In genomic region chr10:132663666-132664365, GRCh38 we compare ENCODE assay signal across 29 cellular contexts.
A peak's percentile ranks its signal among the peaks of the same experiment; 100 is the strongest.
DNase-seq lines count a peak whose midpoint lies in the region; ATAC-seq, FAIRE-seq and TF ChIP-seq lines count a peak whose summit lies in the region.
"Had no signal": no experiment of that assay in that cellular context is flagged by ENCODE, and none has a peak within 500 bp of the region (broad histone marks: within the 10 kb centered on the region; RNA-seq: fewer than 3 reads in every experiment).

No MANE protein-coding gene starts in this region.

- WGBS in spleen, 5 donors: 94 to 96% (median 95%) methylated on average over 29 of the region's 29 CpGs

- no peak overlapping the region for H3K27ac Mint-ChIP-seq in glutamatergic neuron (ENCODE audit: unreplicated experiment)
- H3K27ac Mint-ChIP-seq: activated CD8-positive, alpha-beta T cell treated with anti-CD3 and anti-CD28 coated beads, Interleukin-2, amount 10 ng/mL, durations not matched to agents 7 days and 5 days; activated naive CD8-positive, alpha-beta T cell treated with anti-CD3 and anti-CD28 coated beads for 36 hours; stimulated activated naive B cell treated with anti-CD40 and anti-IgM and Interleukin-4, amounts not matched to agents 10 μg/mL and 1 μg/mL and 100 μg/mL, for 72 hours had no signal

- no peak overlapping the region for H3K4me3 Mint-ChIP-seq in glutamatergic neuron (ENCODE audit: unreplicated experiment)
- H3K4me3 Mint-ChIP-seq: activated CD8-positive, alpha-beta T cell treated with anti-CD3 and anti-CD28 coated beads, Interleukin-2, amount 10 ng/mL, durations not matched to agents 7 days and 5 days; activated naive CD8-positive, alpha-beta T cell treated with anti-CD3 and anti-CD28 coated beads for 36 hours; stimulated activated naive B cell treated with anti-CD40 and anti-IgM and Interleukin-4, amounts not matched to agents 10 μg/mL and 1 μg/mL and 100 μg/mL, for 72 hours had no signal

- H3K4me3 ChIP-seq in HEK293 (ENCODE audit: low read depth, low read length): no peak overlapping the region
- H3K4me3 ChIP-seq in RWPE2 (ENCODE audit: severe bottlenecking): no peak overlapping the region
- H3K4me3 ChIP-seq in spleen: no peak overlapping the region
- H3K4me3 ChIP-seq: ascending aorta, dorsolateral prefrontal cortex, right atrium auricular region, SJCRH30, testis had no signal

- TF ChIP-seq CTCF in HEK293 (tag by site-specific recombination; IDR thresholded peaks at IDR 0.05) (no peak), RWPE2 (IDR thresholded peaks at IDR 0.05; ENCODE audit: poor library complexity, severe bottlenecking) (no peak), glutamatergic neuron (IDR thresholded peaks at IDR 0.05; ENCODE audit: partially characterized antibody, unreplicated experiment) (no peak), spleen (IDR thresholded peaks at IDR 0.05 in 8 of 11, conservative IDR thresholded peaks at IDR 0.05 in 3 of 11) (no peak)

- peaks cover 26% of the 10 kb centered on the region for H3K36me3 Mint-ChIP-seq in glutamatergic neuron (ENCODE audit: unreplicated experiment)
- H3K36me3 Mint-ChIP-seq: activated naive CD8-positive, alpha-beta T cell treated with anti-CD3 and anti-CD28 coated beads for 36 hours had no signal

- H3K4me1 Mint-ChIP-seq in glutamatergic neuron (ENCODE audit: low read depth, unreplicated experiment): peaks cover 21% of the 10 kb centered on the region

- POLR2A ChIA-PET in HEK293 (lab: Yijun Ruan, JAX): no interaction called here

- no peak for FAIRE-seq in RCC 7860 (lab: Jason Lieb, UNC)
- FAIRE-seq: GM18507, H54 had no signal

- H3K27me3 ChIP-seq in RWPE2 (ENCODE audit: insufficient read depth, poor library complexity, severe bottlenecking): no peaks in the 10 kb centered on the region
- no peaks in the 10 kb centered on the region for H3K27me3 ChIP-seq in spleen (replicated peaks in 1 of 7)
- H3K27me3 ChIP-seq: ascending aorta, dorsolateral prefrontal cortex, right atrium auricular region, SJCRH30, testis had no signal

- no peak for TF ChIP-seq POLR2A in spleen (IDR thresholded peaks at IDR 0.05)

- no peak overlapping the region for H3K27ac ChIP-seq in HEK293 (ENCODE audit: extremely low read depth, low read depth, low read length)
- peak overlapping the region; percentile 37 for H3K27ac ChIP-seq in RWPE2 (ENCODE audit: poor library complexity, severe bottlenecking)
- H3K27ac ChIP-seq in spleen: no peak overlapping the region
- H3K27ac ChIP-seq: ascending aorta, right atrium auricular region, testis had no signal

- H3K27me3 Mint-ChIP-seq in glutamatergic neuron (ENCODE audit: unreplicated experiment): peaks cover 11% of the 10 kb centered on the region
- H3K27me3 Mint-ChIP-seq: activated naive CD8-positive, alpha-beta T cell treated with anti-CD3 and anti-CD28 coated beads for 36 hours; CD4-positive, alpha-beta memory T cell; naive B cell; stimulated activated naive B cell treated with anti-CD40 and anti-IgM and Interleukin-4, amounts not matched to agents 10 μg/mL and 1 μg/mL and 100 μg/mL, for 72 hours had no signal

- H3K9me3 Mint-ChIP-seq in glutamatergic neuron (ENCODE audit: unreplicated experiment): peaks cover 11% of the 10 kb centered on the region
- H3K9me3 Mint-ChIP-seq: activated naive CD8-positive, alpha-beta T cell treated with anti-CD3 and anti-CD28 coated beads for 36 hours; CD4-positive, alpha-beta memory T cell; naive B cell; stimulated activated naive B cell treated with anti-CD40 and anti-IgM and Interleukin-4, amounts not matched to agents 10 μg/mL and 1 μg/mL and 100 μg/mL, for 72 hours had no signal

- no peaks in the 10 kb centered on the region; the same call in 1 of the 2 replicates for H3K4me1 ChIP-seq in HEK293 (ENCODE audit: control insufficient read depth, insufficient read depth, low read length)
- peaks cover 41% of the 10 kb centered on the region for H3K4me1 ChIP-seq in RWPE2 (ENCODE audit: insufficient read depth, poor library complexity, severe bottlenecking)
- peaks cover 0 to 19% (median 5%) of the 10 kb centered on the region in 6 donors for H3K4me1 ChIP-seq in spleen
- H3K4me1 ChIP-seq: ascending aorta, right atrium auricular region, testis had no signal

- CTCF ChIA-PET in HEK293 (lab: Yijun Ruan, JAX): interaction anchor here (0.8 to 1.0 kb wide), 2 partner anchors 9 kb away, joined by 3 read pairs; no protein-coding TSS in a partner anchor

- H3K36me3 ChIP-seq in HEK293 (ENCODE audit: control insufficient read depth in 2 of 2, insufficient read depth in 1 of 2, low read length in 2 of 2) (peaks cover 0 to 15% of the 10 kb centered on the region in 2 experiments; a peak in 1 of 3 replicates), RWPE2 (ENCODE audit: low read depth) (no peaks in the 10 kb centered on the region), spleen (peaks cover 0 to 57% (median 15%) of the 10 kb centered on the region in 6 donors)
- H3K36me3 ChIP-seq: SJCRH30 had no signal

- no peaks in the 10 kb centered on the region for H3K9me3 ChIP-seq in HEK293 (ENCODE audit: control insufficient read depth, insufficient read depth, low read depth, low read length)
- H3K9me3 ChIP-seq in RWPE2 (ENCODE audit: severe bottlenecking): no peaks in the 10 kb centered on the region
- H3K9me3 ChIP-seq in spleen: no peaks in the 10 kb centered on the region
- H3K9me3 ChIP-seq: ascending aorta, right atrium auricular region, SJCRH30, testis had no signal

- ATAC-seq in RWPE2 (ENCODE audit: low read depth) (no peak), HG03354 (IDR thresholded peaks at IDR 0.05; ENCODE audit: poor library complexity, severe bottlenecking, unreplicated experiment) (no peak), HG02798 (IDR thresholded peaks at IDR 0.05; ENCODE audit: poor library complexity, unreplicated experiment) (no peak)
- ATAC-seq: activated CD8-positive, alpha-beta T cell treated with anti-CD3 and anti-CD28 coated beads, Interleukin-2, amount 10 ng/mL, durations not matched to agents 7 days and 5 days; left lobe of liver; stimulated activated naive B cell treated with anti-CD40 and anti-IgM and Interleukin-4, amounts not matched to agents 10 μg/mL and 1 μg/mL and 100 μg/mL, for 72 hours had no signal

- intact Hi-C loops in spleen (cut with DNase I; ENCODE audit: low total_unique reads): no loop called here

- DNase-seq in RWPE2 (ENCODE audit: low spot score): peak; percentile 39
- DNase-seq in glutamatergic neuron: peak; percentile 18
- DNase-seq in spleen: peak; percentile 61
- no peak for DNase-seq in RCC 7860 (ENCODE audit: low spot score)
- DNase-seq: activated CD4-positive, CD25-positive, alpha-beta regulatory T cell treated with anti-CD3 and anti-CD28 coated beads, Interleukin-2, amount 50 U/mL, for 72 hours; activated CD8-positive, alpha-beta T cell treated with anti-CD3 and anti-CD28 coated beads, Interleukin-2, amount 10 ng/mL, durations not matched to agents 7 days and 5 days; activated effector memory CD4-positive, alpha-beta T cell treated with Interleukin-2 at 50 U/mL for 16 hours; activated naive CD8-positive, alpha-beta T cell treated with anti-CD3 and anti-CD28 coated beads for 36 hours; activated T-cell treated with anti-CD3 and anti-CD28 coated beads for 4 hours; CD4-positive, alpha-beta memory T cell; DMS153; GF-D8; naive B cell; NCI-H1436; NCI-H510A treated with DMSO at 0.1 percent for 48 hours; SJCRH30; stimulated activated CD4-positive, alpha-beta T cell treated with anti-CD3 and anti-CD28 coated beads, Interleukin-4, amount 100 ng/mL, for 1 hour; stimulated activated naive B cell treated with anti-CD40 and anti-IgM and Interleukin-4, amounts not matched to agents 10 μg/mL and 1 μg/mL and 100 μg/mL, for 72 hours; T-helper 1 cell; testis had no signal

TF ChIP-seq in HEK293, 187 proteins besides CTCF, POLR2A, EP300 and RAD21:
- TF ChIP-seq RBAK (tag by site-specific recombination; IDR thresholded peaks at IDR 0.05) (no peak), REST (tag by site-specific recombination; IDR thresholded peaks at IDR 0.05) (no peak), ZNF600 (tag by site-specific recombination; IDR thresholded peaks at IDR 0.05) (0 out of 2 replicates have a peak, but pooled peaks have one; percentile 30)
